ENCODE assay signal across 8 cellular contexts in genomic region chr1:1157426-1157913, GRCh38. TPM values are rescaled to one million over a fixed set of nuclear protein-coding genes. Genes with fewer than 3 reads are reported as not detected.
DNase-seq lines count a peak whose midpoint lies in the region; ATAC-seq and TF ChIP-seq lines count a peak whose summit lies in the region.

No MANE protein-coding gene starts in this region.

- H3K27me3 ChIP-seq in smooth muscle cell (ENCODE audit: low read depth), result peaks cover 4% of the 10 kb centered on the region

- H3K4me1 ChIP-seq in smooth muscle cell (ENCODE audit: low read depth), result peaks cover 12% of the 10 kb centered on the region

- peak overlapping the region; percentile 69 for H3K9ac ChIP-seq in smooth muscle cell (ENCODE audit: low read depth)

- CTCF ChIA-PET in WTC11 (lab: Charles Lee), result interaction anchor here (0.9 to 2.6 kb wide), 9 partner anchors 11 to 976 kb away, joined by 3 to 9 read pairs (median 3); partner anchors contain the start of genes C1orf159 and TTLL10

- peaks cover 18% of the 10 kb centered on the region for H3K36me3 Mint-ChIP-seq in WTC11

- peak overlapping the region; percentile 95 for H3K4me2 ChIP-seq in smooth muscle cell

- H3K4me1 Mint-ChIP-seq in WTC11, result no peaks in the 10 kb centered on the region

- no peaks in the 10 kb centered on the region for H3K9me3 ChIP-seq in smooth muscle cell (replicated peaks; ENCODE audit: low read depth)

- H3K27ac Mint-ChIP-seq in WTC11, result no peak overlapping the region

- peak overlapping the region; percentile 55 for H3K4me3 Mint-ChIP-seq in WTC11

- POLR2A ChIA-PET in WTC11 (lab: Charles Lee), result no interaction called here

- no peaks in the 10 kb centered on the region for H4K20me1 ChIP-seq in smooth muscle cell (ENCODE audit: low read depth)

- WGBS in smooth muscle cell (ENCODE audit: low lambda C conversion rate), result 2% methylated on average over 27 of the region's 29 CpGs

- TF ChIP-seq CTCF in WTC11 (IDR thresholded peaks at IDR 0.05) (no peak), cardiac fibroblast (IDR thresholded peaks at IDR 0.05; ENCODE audit: low read depth, low read length) (no peak), smooth muscle cell (IDR thresholded peaks at IDR 0.05; ENCODE audit: borderline replicate concordance, insufficient read depth, poor library complexity, severe bottlenecking) (no peak)

- H3K27me3 Mint-ChIP-seq in WTC11 (ENCODE audit: low read depth), result peaks cover 16% of the 10 kb centered on the region

- H3K4me3 ChIP-seq in cardiac fibroblast (replicated peaks in 1 of 2; ENCODE audit: low read depth in 2 of 2, low read length in 2 of 2) (peak overlapping the region; percentile 54 to 55), smooth muscle cell (peak overlapping the region; percentile 59)

- peaks cover 23% of the 10 kb centered on the region for H3K9me3 Mint-ChIP-seq in WTC11

- DNase-seq in NCI-H345 (lab: John Stamatoyannopoulos, UW) (peak; percentile 66), NCI-H345 treated with DMSO at 0.1 percent for 48 hours (lab: John Stamatoyannopoulos, UW; ENCODE audit: unreplicated experiment) (no peak), Kasumi-1 (lab: John Stamatoyannopoulos, UW) (peak; percentile 60 to 67), WTC11 (ENCODE audit: low spot score) (peak; percentile 75), cardiac fibroblast (ENCODE audit: low read depth in 2 of 2) (peak; percentile 87 to 94), inferior parietal cortex (ENCODE audit: extremely low spot score) (peak; percentile 63), smooth muscle cell (lab: John Stamatoyannopoulos, UW; ENCODE audit: unreplicated experiment) (peak; percentile 65)

- peaks cover 13% of the 10 kb centered on the region for H3F3A ChIP-seq in smooth muscle cell (ENCODE audit: low read depth)

- no peaks in the 10 kb centered on the region for H3K79me2 ChIP-seq in smooth muscle cell (ENCODE audit: low read depth)

- ATAC-seq in WTC11 (peak; percentile 81), HG02870 (IDR thresholded peaks at IDR 0.05; ENCODE audit: unreplicated experiment) (no peak)

- H3K27ac ChIP-seq in smooth muscle cell (ENCODE audit: low read depth), result peak overlapping the region; percentile 68

- no peaks in the 10 kb centered on the region for H3K36me3 ChIP-seq in smooth muscle cell (ENCODE audit: low read depth)

- H2AFZ ChIP-seq in smooth muscle cell (ENCODE audit: low read depth), result peak overlapping the region; percentile 94

TF ChIP-seq in WTC11, 78 proteins besides CTCF, POLR2A, EP300 and RAD21:
- TF ChIP-seq JUN (CRISPR knock-in tag; IDR thresholded peaks at IDR 0.05) (0 out of 2 replicates have a peak, but pooled peaks have one; percentile 17), SP1 (CRISPR knock-in tag; conservative IDR thresholded peaks at IDR 0.05) (no peak; the same call in 1 of the 2 replicates)
- TF ChIP-seq, protein P1, sequence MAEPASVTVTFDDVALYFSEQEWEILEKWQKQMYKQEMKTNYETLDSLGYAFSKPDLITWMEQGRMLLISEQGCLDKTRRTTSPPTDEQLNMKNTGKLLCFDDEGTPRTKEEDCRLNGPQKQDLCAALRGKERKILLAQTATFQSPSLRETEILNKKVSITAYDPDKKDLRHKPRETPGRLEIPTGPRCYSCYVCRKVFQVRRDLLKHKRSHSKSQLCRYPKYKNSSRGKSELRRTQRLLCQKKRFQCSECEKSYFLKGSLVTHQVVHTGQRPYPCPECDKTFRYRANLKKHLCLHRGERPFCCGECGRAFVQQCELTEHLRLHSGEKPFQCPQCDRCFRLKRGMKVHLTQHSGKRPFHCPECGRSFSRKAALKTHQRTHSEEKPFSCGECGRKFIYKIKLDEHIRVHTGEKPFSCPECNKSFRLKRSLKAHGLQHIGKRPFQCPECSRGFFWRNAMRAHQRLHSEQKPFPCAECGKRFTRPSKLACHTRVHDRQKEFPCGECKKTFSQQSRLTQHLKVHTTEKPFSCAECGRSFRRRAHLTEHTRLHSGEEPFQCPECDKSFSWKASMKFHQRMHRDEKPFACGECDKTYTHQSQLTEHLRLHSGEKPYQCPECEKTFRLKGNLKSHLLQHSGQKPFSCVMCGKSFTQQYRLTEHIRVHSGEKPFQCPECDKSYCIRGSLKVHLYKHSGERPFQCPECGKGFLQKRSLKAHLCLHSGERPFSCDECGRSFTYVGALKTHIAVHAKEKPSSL (CRISPR knock-in tag; conservative IDR thresholded peaks at IDR 0.05), result no peak

RNA-seq across cellular contexts. Expression of gene TTLL10, which starts 16.2 kb away (rescaled TPM):
- total RNA-seq in WTC11 (2021) (0.78 to 1.1 TPM (median 1.1 TPM) in 3 replicates), smooth muscle cell (not detected in 2 replicates)
- 0.45 TPM in 1 of 2 replicates, not detected in the other for polyA plus RNA-seq in smooth muscle cell

RNA-seq across cellular contexts. Expression of gene C1orf159, which starts 41.6 kb away (rescaled TPM):
- 13.9 to 17.8 TPM (median 14.0 TPM) in 3 replicates for total RNA-seq in WTC11 (2021)
- 9.3 and 24.5 TPM in 2 replicates for total RNA-seq in smooth muscle cell
- 20.2 and 27.1 TPM in 2 replicates for polyA plus RNA-seq in smooth muscle cell

RNA-seq across cellular contexts. Expression of gene TNFRSF18, which starts 48.9 kb away (rescaled TPM):
- total RNA-seq in WTC11 (2021) (0.83 to 1.2 TPM (median 1.1 TPM) in 3 replicates), smooth muscle cell (1.9 and 4.8 TPM in 2 replicates)
- polyA plus RNA-seq in smooth muscle cell, result 12.2 and 15.8 TPM in 2 replicates

RNA-seq across cellular contexts. Expression of gene TNFRSF4, which starts 56.5 kb away (rescaled TPM):
- total RNA-seq in WTC11 (2021) (0.18 to 0.33 TPM in 2 of 3 replicates, not detected in the other), smooth muscle cell (0.54 TPM in 1 of 2 replicates, not detected in the other)
- 0.79 TPM in 1 of 2 replicates, not detected in the other for polyA plus RNA-seq in smooth muscle cell
